10 cellular contexts compared by ENCODE assay signal in genomic region chr20:9301129-9302072, GRCh38.
DNase-seq lines count a peak whose midpoint lies in the region; ATAC-seq and TF ChIP-seq lines count a peak whose summit lies in the region.
"Had no signal": no experiment of that assay in that cellular context is flagged by ENCODE, and none has a peak within 500 bp of the region (broad histone marks: within the 10 kb centered on the region; RNA-seq: fewer than 3 reads in every experiment).

No MANE protein-coding gene starts in this region.

- no peak overlapping the region for H3K4me3 ChIP-seq in SK-N-SH (ENCODE audit: low read depth in 2 of 2, low read length in 1 of 2)
- no peak overlapping the region for H3K4me3 ChIP-seq in heart left ventricle
- no peak overlapping the region for H3K4me3 ChIP-seq in testis

- POLR2A ChIA-PET in SK-N-SH (lab: Yijun Ruan, JAX) = no interaction called here

- WGBS in SK-N-SH (ENCODE audit: low lambda C conversion rate) = 70% methylated on average over 10 of the region's 10 CpGs
- 60 to 62% (median 60%) methylated on average over 10 of the region's 10 CpGs for WGBS in heart left ventricle, 4 donors
- WGBS in testis, 2 donors = 62 to 68% methylated on average over 10 of the region's 10 CpGs

- H3K9me3 ChIP-seq in SK-N-SH = no peaks in the 10 kb centered on the region
- H3K9me3 ChIP-seq in heart left ventricle = no peaks in the 10 kb centered on the region
- H3K9me3 ChIP-seq in testis = no peaks in the 10 kb centered on the region

- ATAC-seq in heart left ventricle (peak; percentile 73 to 88 (median 76)), HG02798 (IDR thresholded peaks at IDR 0.05; ENCODE audit: poor library complexity, unreplicated experiment) (no peak), GM21717 (IDR thresholded peaks at IDR 0.05; ENCODE audit: unreplicated experiment) (no peak)
- ATAC-seq: activated T-helper 17 cell treated with anti-CD3 and anti-CD28 coated beads, Interleukin-2, amount 50 U/mL, for 72 hours had no signal

- no peak overlapping the region for H3K9ac ChIP-seq in SK-N-SH

- no peak overlapping the region for H2AFZ ChIP-seq in SK-N-SH (ENCODE audit: low read depth)

- H3K79me2 ChIP-seq in SK-N-SH (ENCODE audit: insufficient read depth) = no peaks in the 10 kb centered on the region

- H3K9me2 ChIP-seq in SK-N-SH = no peaks in the 10 kb centered on the region

- peak; percentile 28 for DNase-seq in NCI-H2107 treated with DMSO at 0.1 percent for 48 hours (lab: John Stamatoyannopoulos, UW; ENCODE audit: unreplicated experiment)
- no peak for DNase-seq in NCI-H2107 (lab: John Stamatoyannopoulos, UW)
- DNase-seq in SK-N-SH = no peak
- DNase-seq in heart left ventricle = peak in 3 of 5 donors; percentile 18 to 34 (median 26)
- peak; percentile 28 for DNase-seq in testis
- DNase-seq in NOMO-1 treated with DMSO at 0.1 percent for 48 hours (lab: John Stamatoyannopoulos, UW; ENCODE audit: unreplicated experiment) = no peak
- DNase-seq: ACHN had no signal

- intact Hi-C loops in heart left ventricle (cut with DNase I) = loop anchor here in 1 of 10 donors (2.0 kb wide), 1 partner anchor 19 kb away; no protein-coding TSS in a partner anchor
- intact Hi-C loops in testis (cut with DNase I; ENCODE audit: low total_unique reads) = no loop called here

- H3K4me1 ChIP-seq in SK-N-SH (ENCODE audit: control insufficient read depth in 1 of 2, insufficient read depth in 2 of 2, low read depth in 1 of 2, low read length in 1 of 2) = peaks cover 0 to 20% of the 10 kb centered on the region in 2 experiments; a peak in 2 of 4 replicates
- peaks cover 0 to 32% (median 18%) of the 10 kb centered on the region in 12 donors for H3K4me1 ChIP-seq in heart left ventricle
- peaks cover 21% of the 10 kb centered on the region for H3K4me1 ChIP-seq in testis

- H4K20me1 ChIP-seq in SK-N-SH (ENCODE audit: insufficient read depth) = no peaks in the 10 kb centered on the region

- H3K4me2 ChIP-seq in SK-N-SH = no peak overlapping the region

- no peak for TF ChIP-seq EP300 in SK-N-SH (IDR thresholded peaks at IDR 0.05; ENCODE audit: borderline replicate concordance in 1 of 2, low read depth in 1 of 2, low read length in 1 of 2)

- no peaks in the 10 kb centered on the region for H3K27me3 ChIP-seq in SK-N-SH (ENCODE audit: insufficient read depth)
- no peaks in the 10 kb centered on the region for H3K27me3 ChIP-seq in heart left ventricle
- H3K27me3 ChIP-seq in testis = no peaks in the 10 kb centered on the region

- no peak for TF ChIP-seq RAD21 in SK-N-SH (IDR thresholded peaks at IDR 0.05; ENCODE audit: low read length)

- H3K36me3 ChIP-seq in SK-N-SH (replicated peaks in 1 of 2; ENCODE audit: control insufficient read depth in 1 of 2, insufficient read depth in 2 of 2, low read length in 1 of 2) (no peaks in the 10 kb centered on the region), heart left ventricle (no peaks in the 10 kb centered on the region), testis (ENCODE audit: low read depth, missing control alignments) (no peaks in the 10 kb centered on the region)

- no peak for TF ChIP-seq CTCF in SK-N-SH (IDR thresholded peaks at IDR 0.05)
- TF ChIP-seq CTCF in heart left ventricle (IDR thresholded peaks at IDR 0.05) = no peak
- no peak for TF ChIP-seq CTCF in testis (IDR thresholded peaks at IDR 0.05)

- H3K27ac ChIP-seq in SK-N-SH (ENCODE audit: low read depth in 2 of 2, low read length in 1 of 2) (peak overlapping the region in 1 of 2 experiments; percentile 31; a peak in 2 of 4 replicates), heart left ventricle (peak overlapping the region in 10 of 12 donors; percentile 1 to 54 (median 32)), testis (peak overlapping the region; percentile 17 to 22)

- TF ChIP-seq POLR2A in heart left ventricle (IDR thresholded peaks at IDR 0.05) = no peak
- TF ChIP-seq POLR2A in testis (IDR thresholded peaks at IDR 0.05) = no peak

- CTCF ChIA-PET in SK-N-SH (lab: Yijun Ruan, JAX) = no interaction called here

- H3F3A ChIP-seq in SK-N-SH (replicated peaks; ENCODE audit: insufficient read depth) = peaks cover 7% of the 10 kb centered on the region

TF ChIP-seq in SK-N-SH, 30 proteins besides CTCF, POLR2A, EP300 and RAD21:
- TF ChIP-seq TCF12 (IDR thresholded peaks at IDR 0.05) = peak; percentile 34; the same call in 1 of the 2 replicates
- TF ChIP-seq FOSL2 (IDR thresholded peaks at IDR 0.05; ENCODE audit: borderline replicate concordance, low read depth) = no peak
- TF ChIP-seq CHD2 (IDR thresholded peaks at IDR 0.05; ENCODE audit: low read length, partially characterized antibody) = no peak
- no peak for TF ChIP-seq NRF1 (IDR thresholded peaks at IDR 0.05; ENCODE audit: low read depth, low read length)
- TF ChIP-seq POLR2AphosphoS5 (IDR thresholded peaks at IDR 0.05; ENCODE audit: low read depth, low read length) = no peak
- no peak for TF ChIP-seq NFIC (IDR thresholded peaks at IDR 0.05; ENCODE audit: borderline replicate concordance)
- TF ChIP-seq PBX3 (IDR thresholded peaks at IDR 0.05) = 0 out of 2 replicates have a peak, but pooled peaks have one; percentile 7
- no peak for TF ChIP-seq REST (IDR thresholded peaks at IDR 0.05; ENCODE audit: low read depth, low read length)

Comparison
In these comparisons a context has a peak if more than half of its experiments do, and no peak if none do; other contexts are left out.
1. DNase-seq: peak in NCI-H2107 treated with DMSO at 0.1 percent for 48 hours (single experiment), heart left ventricle (3 of 5) and testis (single experiment); none in NCI-H2107 (single experiment), SK-N-SH (single experiment) and NOMO-1 treated with DMSO at 0.1 percent for 48 hours (single experiment).
2. ATAC-seq: peak in heart left ventricle (4 of 4); none in HG02798 (single experiment) and GM21717 (single experiment).